Comparison of ENCODE assay signal across 8 cellular contexts in genomic region chr10:79608505-79609375, GRCh38. TPM values are rescaled to one million over a fixed set of nuclear protein-coding genes. Genes with fewer than 3 reads are reported as not detected.
DNase-seq lines count a peak whose midpoint lies in the region; ATAC-seq and TF ChIP-seq lines count a peak whose summit lies in the region.

No MANE protein-coding gene starts in this region.

- H4K20me1 ChIP-seq in H9 (ENCODE audit: control insufficient read depth, insufficient read depth, insufficient read length): no peaks in the 10 kb centered on the region

- H3K56ac ChIP-seq in H9 (ENCODE audit: insufficient read length, low read depth, low read length): no peak overlapping the region

- no peak overlapping the region for H2BK12ac ChIP-seq in H9 (ENCODE audit: insufficient read length, low read depth, low read length)

- no peak overlapping the region for H3K27ac ChIP-seq in H9 (ENCODE audit: insufficient read length, low read depth, low read length)
- no peak overlapping the region for H3K27ac ChIP-seq in dorsolateral prefrontal cortex

- H3K9me3 Mint-ChIP-seq in Calu3 (ENCODE audit: low read depth, unreplicated experiment) (no peaks in the 10 kb centered on the region), H9 (no peaks in the 10 kb centered on the region; a peak in 2 of 5 replicates), nephron progenitor cell (peaks cover under 1% of the 10 kb centered on the region), mesothelial cell of epicardium (peaks cover 4% of the 10 kb centered on the region)
- H3K9me3 Mint-ChIP-seq in T-helper 2 cell treated with Interferon-gamma antibody and Interleukin-4, amounts not matched to agents 5 μg/mL and 100 μg/mL, for 36 hours: no peaks in the 10 kb centered on the region

- H3K9me3 ChIP-seq in H9 (ENCODE audit: control insufficient read depth, low read depth, low read length): no peaks in the 10 kb centered on the region

- H2BK5ac ChIP-seq in H9 (ENCODE audit: insufficient read length, low read length): no peak overlapping the region

- H3K79me2 ChIP-seq in H9 (ENCODE audit: insufficient read depth, low read length): no peaks in the 10 kb centered on the region

- no peaks in the 10 kb centered on the region for H3K4me1 Mint-ChIP-seq in Calu3 (ENCODE audit: low read depth, unreplicated experiment)
- H3K4me1 Mint-ChIP-seq in H9: peaks cover 5 to 8% of the 10 kb centered on the region in 2 experiments
- H3K4me1 Mint-ChIP-seq in nephron progenitor cell: peaks cover 8% of the 10 kb centered on the region
- no peaks in the 10 kb centered on the region for H3K4me1 Mint-ChIP-seq in T-helper 2 cell treated with Interferon-gamma antibody and Interleukin-4, amounts not matched to agents 5 μg/mL and 100 μg/mL, for 36 hours (ENCODE audit: low read depth)
- no peaks in the 10 kb centered on the region for H3K4me1 Mint-ChIP-seq in mesothelial cell of epicardium

- H2BK20ac ChIP-seq in H9 (ENCODE audit: low read depth, low read length, poor library complexity, severe bottlenecking): no peak overlapping the region

- H3K36me3 Mint-ChIP-seq in Calu3 (ENCODE audit: insufficient read depth, unreplicated experiment): no peaks in the 10 kb centered on the region
- no peaks in the 10 kb centered on the region; a peak in 1 of 7 replicates for H3K36me3 Mint-ChIP-seq in H9 (ENCODE audit: insufficient read depth in 1 of 3, low read depth in 3 of 3)
- no peaks in the 10 kb centered on the region for H3K36me3 Mint-ChIP-seq in nephron progenitor cell (ENCODE audit: low read depth)
- no peaks in the 10 kb centered on the region for H3K36me3 Mint-ChIP-seq in T-helper 2 cell treated with Interferon-gamma antibody and Interleukin-4, amounts not matched to agents 5 μg/mL and 100 μg/mL, for 36 hours (ENCODE audit: low read depth)
- no peaks in the 10 kb centered on the region for H3K36me3 Mint-ChIP-seq in mesothelial cell of epicardium

- H3K4me3 ChIP-seq in dorsolateral prefrontal cortex: no peak overlapping the region

- no peak overlapping the region for H3T11ph ChIP-seq in H9 (ENCODE audit: low read length)

- H3K9ac ChIP-seq in H9 (ENCODE audit: extremely low read depth, insufficient read length, low read length): no peak overlapping the region

- intact Hi-C loops in Calu3 (cut with micrococcal nuclease; ENCODE audit: unreplicated experiment): loop anchor here (1.0 to 2.0 kb wide), 2 partner anchors 46 to 71 kb away; no protein-coding TSS in a partner anchor
- intact Hi-C loops in dorsolateral prefrontal cortex (cut with DNase I): loop anchor here in 1 of 2 donors (5.0 kb wide), 1 partner anchor 236 kb away; no protein-coding TSS in a partner anchor

- H4K5ac ChIP-seq in H9 (ENCODE audit: insufficient read length, low read depth, low read length): no peak overlapping the region

- H3K14ac ChIP-seq in H9 (ENCODE audit: insufficient read depth, low read length): no peak overlapping the region

- TF ChIP-seq CTCF in Calu3 (IDR thresholded peaks at IDR 0.05; ENCODE audit: unreplicated experiment) (peak; percentile 86), H9 (conservative IDR thresholded peaks at IDR 0.05) (peak; percentile 88), dorsolateral prefrontal cortex (IDR thresholded peaks at IDR 0.05 in 54 of 56, conservative IDR thresholded peaks at IDR 0.05 in 2 of 56; ENCODE audit: low read depth in 1 of 56, partially characterized antibody in 56 of 56) (peak in 54 of 56 donors; percentile 25 to 67 (median 49)), nephron progenitor cell (IDR thresholded peaks at IDR 0.05) (peak; percentile 52), mesothelial cell of epicardium (IDR thresholded peaks at IDR 0.05; ENCODE audit: unreplicated experiment) (no peak)

- H2BK120ac ChIP-seq in H9 (ENCODE audit: low read depth, low read length, poor library complexity, severe bottlenecking): no peak overlapping the region

- H2BK15ac ChIP-seq in H9 (ENCODE audit: low read depth, low read length): no peak overlapping the region

- no peaks in the 10 kb centered on the region for H3K23me2 ChIP-seq in H9 (ENCODE audit: insufficient read length, low read depth, low read length, poor library complexity, severe bottlenecking)

- no peak overlapping the region for H2AK5ac ChIP-seq in H9 (ENCODE audit: insufficient read length, low read length)

- no peak overlapping the region for H3K23ac ChIP-seq in H9 (ENCODE audit: insufficient read length, low read depth, low read length)

- no peak overlapping the region for H3K27ac Mint-ChIP-seq in Calu3 (ENCODE audit: unreplicated experiment)
- no peak overlapping the region for H3K27ac Mint-ChIP-seq in H9
- no peak overlapping the region for H3K27ac Mint-ChIP-seq in nephron progenitor cell
- H3K27ac Mint-ChIP-seq in T-helper 2 cell treated with Interferon-gamma antibody and Interleukin-4, amounts not matched to agents 5 μg/mL and 100 μg/mL, for 36 hours: no peak overlapping the region
- no peak overlapping the region for H3K27ac Mint-ChIP-seq in mesothelial cell of epicardium

- WGBS in H9 (ENCODE audit: extremely low coverage, insufficient read length, low lambda C conversion rate): no CpG with 5 or more reads among the region's 20 CpGs

- peak; percentile 79 for ATAC-seq in SK-N-SH treated with all-trans-retinoic acid at 6 μM for 48 hours

- no peaks in the 10 kb centered on the region; the same call in 1 of the 2 replicates for H3K4me1 ChIP-seq in H9 (ENCODE audit: insufficient read depth, low read length)

- no peak overlapping the region for H3K4me3 Mint-ChIP-seq in Calu3 (ENCODE audit: low read depth, unreplicated experiment)
- H3K4me3 Mint-ChIP-seq in H9: no peak overlapping the region
- no peak overlapping the region for H3K4me3 Mint-ChIP-seq in nephron progenitor cell
- H3K4me3 Mint-ChIP-seq in T-helper 2 cell treated with Interferon-gamma antibody and Interleukin-4, amounts not matched to agents 5 μg/mL and 100 μg/mL, for 36 hours: no peak overlapping the region
- no peak overlapping the region for H3K4me3 Mint-ChIP-seq in mesothelial cell of epicardium

- CTCF ChIA-PET in Calu3 (lab: Charles Lee): no interaction called here

- H3K4me2 ChIP-seq in H9 (ENCODE audit: insufficient read depth, insufficient read length, low read length): no peak overlapping the region

- BruUV-seq in Calu3 (replicated peaks; lab: Mats Ljungman, UMichigan): no TSS peak

- H3K18ac ChIP-seq in H9 (ENCODE audit: insufficient read length, low read depth, low read length): no peak overlapping the region

- H3K79me1 ChIP-seq in H9 (ENCODE audit: insufficient read depth, low read depth, low read length, poor library complexity, severe bottlenecking): no peaks in the 10 kb centered on the region

- no peak overlapping the region for H4K91ac ChIP-seq in H9 (ENCODE audit: insufficient read length, low read depth, low read length)

- no peak overlapping the region for H3K4ac ChIP-seq in H9 (ENCODE audit: low read depth, low read length)

- H3K27me3 ChIP-seq in H9 (ENCODE audit: insufficient read depth, low read length) (no peaks in the 10 kb centered on the region), dorsolateral prefrontal cortex (peaks cover 0 to 2% (median 0%) of the 10 kb centered on the region in 45 donors)

- no peak overlapping the region for H2AFZ ChIP-seq in H9 (ENCODE audit: low read length)

- DNase-seq in Calu3: peak; percentile 77
- DNase-seq in H9: peak; percentile 68
- no peak for DNase-seq in dorsolateral prefrontal cortex
- peak; percentile 36 for DNase-seq in nephron progenitor cell
- DNase-seq in T-helper 2 cell treated with Interferon-gamma antibody and Interleukin-4, amounts not matched to agents 5 μg/mL and 100 μg/mL, for 36 hours (ENCODE audit: low spot score): no peak
- no peak for DNase-seq in mesothelial cell of epicardium (ENCODE audit: low spot score in 2 of 2, unreplicated experiment in 2 of 2)
- no peak for DNase-seq in epidermal melanocyte (ENCODE audit: insufficient read length, low spot score)

- H4K8ac ChIP-seq in H9 (replicated peaks; ENCODE audit: insufficient read length, low read depth, low read length): no peak overlapping the region

- peaks cover 91% of the 10 kb centered on the region for H3K27me3 Mint-ChIP-seq in Calu3 (ENCODE audit: unreplicated experiment)
- peaks cover 26% of the 10 kb centered on the region for H3K27me3 Mint-ChIP-seq in H9 (ENCODE audit: low read depth)
- peaks cover 10% of the 10 kb centered on the region for H3K27me3 Mint-ChIP-seq in nephron progenitor cell (ENCODE audit: low read depth, poor library complexity)
- H3K27me3 Mint-ChIP-seq in T-helper 2 cell treated with Interferon-gamma antibody and Interleukin-4, amounts not matched to agents 5 μg/mL and 100 μg/mL, for 36 hours (ENCODE audit: low read depth): peaks cover 15% of the 10 kb centered on the region
- H3K27me3 Mint-ChIP-seq in mesothelial cell of epicardium (ENCODE audit: low read depth): peaks cover 49% of the 10 kb centered on the region

TF ChIP-seq in SK-N-SH treated with all-trans-retinoic acid at 6 μM for 48 hours, 23 proteins besides CTCF, POLR2A, EP300 and RAD21 (continues in another document):
- TF ChIP-seq ESRRG (CRISPR knock-in tag; IDR thresholded peaks at IDR 0.05): no peak
- TF ChIP-seq ARNTL (CRISPR knock-in tag; IDR thresholded peaks at IDR 0.05; ENCODE audit: borderline replicate concordance, low read depth): no peak
- TF ChIP-seq SNAI2 (CRISPR knock-in tag; IDR thresholded peaks at IDR 0.05): no peak
- no peak for TF ChIP-seq BACH2 (CRISPR knock-in tag; IDR thresholded peaks at IDR 0.05; ENCODE audit: borderline replicate concordance)
- TF ChIP-seq TOX (CRISPR knock-in tag; IDR thresholded peaks at IDR 0.05; ENCODE audit: borderline replicate concordance): no peak
- TF ChIP-seq POU6F1 (CRISPR knock-in tag; IDR thresholded peaks at IDR 0.05; ENCODE audit: borderline replicate concordance, low read depth): no peak
- no peak for TF ChIP-seq CSDC2 (CRISPR knock-in tag; IDR thresholded peaks at IDR 0.05)

RNA-seq across cellular contexts. Expression of gene SFTPA1, which starts 2.0 kb away (rescaled TPM):
- total RNA-seq in Calu3 (2022) (not detected in 2 replicates), H9 (2021) (not detected in 2 replicates), dorsolateral prefrontal cortex (1 to 10 TPM in 3 of 120 experiments, not detected in 117; 1.8 to 2.8 (median 2.0) TPM), mesothelial cell of epicardium (not detected in 3 replicates)

RNA-seq across cellular contexts. Expression of gene SFTPA2, which starts 48.5 kb away (rescaled TPM):
- total RNA-seq in Calu3 (2022) (0.21 and 0.86 TPM in 2 replicates), H9 (2021) (not detected in 2 replicates), dorsolateral prefrontal cortex (1 to 10 TPM in 81 of 120 experiments, under 1 TPM in 37, not detected in 2; 0.20 to 5.6 (median 1.4) TPM), mesothelial cell of epicardium (0.11 to 0.34 TPM (median 0.16 TPM) in 3 replicates)

Comparison
In these comparisons a context has a peak if more than half of its experiments do, and no peak if none do; other contexts are left out.
1. DNase-seq: peak in Calu3 (single experiment), H9 (single experiment) and nephron progenitor cell (single experiment); none in dorsolateral prefrontal cortex (0 of 10), T-helper 2 cell treated with Interferon-gamma antibody and Interleukin-4, amounts not matched to agents 5 μg/mL and 100 μg/mL, for 36 hours (single experiment), mesothelial cell of epicardium (0 of 2) and epidermal melanocyte (single experiment).